Comparison of ENCODE assay signal across 9 cellular contexts in genomic region chr7:26153823-26154783, GRCh38. TPM values are rescaled to one million over a fixed set of nuclear protein-coding genes. Genes with fewer than 3 reads are reported as not detected.
DNase-seq lines count a peak whose midpoint lies in the region; ATAC-seq, FAIRE-seq and TF ChIP-seq lines count a peak whose summit lies in the region.
"Had no signal": no experiment of that assay in that cellular context is flagged by ENCODE, and none has a peak within 500 bp of the region (broad histone marks: within the 10 kb centered on the region; RNA-seq: fewer than 3 reads in every experiment).

No MANE protein-coding gene starts in this region.

- H3K27ac Mint-ChIP-seq in activated T-helper 17 cell treated with anti-CD3 and anti-CD28 coated beads, Interleukin-2, amount 50 U/mL, for 72 hours: peak overlapping the region; percentile 95

- H3K4me3 ChIP-seq in BLaER1 (peak overlapping the region; percentile 82), HUES48 (ENCODE audit: low read depth, low read length) (peak overlapping the region; percentile 90), kidney epithelial cell (ENCODE audit: low read depth, low read length) (peak overlapping the region; percentile 50), kidney (ENCODE audit: low read length in 2 of 2) (peak overlapping the region in 1 of 2 donors; percentile 55)

- H3K27ac ChIP-seq in BLaER1: no peak overlapping the region
- peak overlapping the region; percentile 97 for H3K27ac ChIP-seq in HUES48 (ENCODE audit: low read depth, low read length)
- no peak overlapping the region for H3K27ac ChIP-seq in kidney (ENCODE audit: low read depth in 2 of 2, low read length in 2 of 2)

- peak overlapping the region; percentile 83; the same call in 1 of the 2 replicates for H3K9ac ChIP-seq in BLaER1
- peak overlapping the region; percentile 89 for H3K9ac ChIP-seq in HUES48 (ENCODE audit: low read depth, low read length)
- no peak overlapping the region for H3K9ac ChIP-seq in kidney (ENCODE audit: low read length in 2 of 2)

- H3K9me3 Mint-ChIP-seq in activated T-helper 17 cell treated with anti-CD3 and anti-CD28 coated beads, Interleukin-2, amount 50 U/mL, for 72 hours: peaks cover 3% of the 10 kb centered on the region

- DNase-seq in kidney epithelial cell (ENCODE audit: low read depth): no peak
- DNase-seq in kidney: no peak
- DNase-seq in posterior cingulate gyrus: no peak

- intact Hi-C loops in kidney (cut with DNase I) (no loop called here), posterior cingulate gyrus (cut with DNase I) (loop anchor here (5.0 kb wide), 1 partner anchor 43 kb away; no protein-coding TSS in a partner anchor)

- TF ChIP-seq CTCF in kidney epithelial cell (IDR thresholded peaks at IDR 0.05; ENCODE audit: insufficient read depth, low read length, poor library complexity, severe bottlenecking): no peak
- no peak for TF ChIP-seq CTCF in kidney (IDR thresholded peaks at IDR 0.05; ENCODE audit: borderline replicate concordance, extremely low read depth, insufficient read depth)

- H3K36me3 ChIP-seq in BLaER1: no peaks in the 10 kb centered on the region
- H3K36me3 ChIP-seq in HUES48 (ENCODE audit: control insufficient read depth, insufficient read depth, low read length): no peaks in the 10 kb centered on the region
- H3K36me3 ChIP-seq in kidney epithelial cell (ENCODE audit: control insufficient read depth, insufficient read depth, low read length): no peaks in the 10 kb centered on the region
- no peaks in the 10 kb centered on the region for H3K36me3 ChIP-seq in kidney (ENCODE audit: control insufficient read depth in 1 of 2, insufficient read depth in 2 of 2, low read length in 2 of 2)
- H3K36me3 ChIP-seq: tibial nerve had no signal

- H3K27me3 Mint-ChIP-seq in activated T-helper 17 cell treated with anti-CD3 and anti-CD28 coated beads, Interleukin-2, amount 50 U/mL, for 72 hours: no peaks in the 10 kb centered on the region

- no peak for FAIRE-seq in kidney (lab: Jason Lieb, UNC)

- peaks cover 44% of the 10 kb centered on the region for H3K4me1 Mint-ChIP-seq in activated T-helper 17 cell treated with anti-CD3 and anti-CD28 coated beads, Interleukin-2, amount 50 U/mL, for 72 hours

- peak; percentile 50 for ATAC-seq in activated T-helper 17 cell treated with anti-CD3 and anti-CD28 coated beads, Interleukin-2, amount 50 U/mL, for 72 hours (replicated peaks)
- no peak for ATAC-seq in GM18498 (IDR thresholded peaks at IDR 0.05; ENCODE audit: unreplicated experiment)
- no peak for ATAC-seq in GM18861 (IDR thresholded peaks at IDR 0.05; ENCODE audit: unreplicated experiment)

- peak overlapping the region; percentile 94 for H3K4me2 ChIP-seq in BLaER1

- H3K4me3 Mint-ChIP-seq in activated T-helper 17 cell treated with anti-CD3 and anti-CD28 coated beads, Interleukin-2, amount 50 U/mL, for 72 hours: peak overlapping the region; percentile 95

- H3K9me3 ChIP-seq in BLaER1 (no peaks in the 10 kb centered on the region), HUES48 (ENCODE audit: control insufficient read depth, insufficient read depth, low read length) (no peaks in the 10 kb centered on the region), kidney (ENCODE audit: control insufficient read depth in 1 of 2, low read length in 2 of 2) (no peaks in the 10 kb centered on the region)
- H3K9me3 ChIP-seq: tibial nerve had no signal

- peaks cover 71% of the 10 kb centered on the region for H3K4me1 ChIP-seq in BLaER1
- peaks cover 42% of the 10 kb centered on the region for H3K4me1 ChIP-seq in HUES48 (ENCODE audit: control insufficient read depth, insufficient read depth, low read length)
- peaks cover 4 to 22% of the 10 kb centered on the region in 2 donors for H3K4me1 ChIP-seq in kidney (ENCODE audit: control insufficient read depth in 1 of 2, insufficient read depth in 1 of 2, low read depth in 1 of 2, low read length in 2 of 2)

- H3K36me3 Mint-ChIP-seq in activated T-helper 17 cell treated with anti-CD3 and anti-CD28 coated beads, Interleukin-2, amount 50 U/mL, for 72 hours (ENCODE audit: low read depth): peaks cover 35% of the 10 kb centered on the region

- no peaks in the 10 kb centered on the region for H4K20me1 ChIP-seq in BLaER1

- no peaks in the 10 kb centered on the region for H3K27me3 ChIP-seq in BLaER1
- H3K27me3 ChIP-seq in HUES48 (ENCODE audit: control insufficient read depth, insufficient read depth, low read length): peaks cover 6% of the 10 kb centered on the region; the same call in 1 of the 2 replicates
- H3K27me3 ChIP-seq in kidney epithelial cell (ENCODE audit: control insufficient read depth, insufficient read depth, low read length): no peaks in the 10 kb centered on the region

RNA-seq across cellular contexts. Expression of gene NFE2L3, which starts 2.1 kb away (rescaled TPM):
- total RNA-seq in activated T-helper 17 cell treated with anti-CD3 and anti-CD28 coated beads, Interleukin-2, amount 50 U/mL, for 72 hours: 10 to 100 TPM; 24.1 to 27.6 TPM
- 53.8 and 57.1 TPM in 2 replicates for total RNA-seq in kidney epithelial cell
- total RNA-seq in kidney: 12.5 TPM
- polyA plus RNA-seq in kidney (ENCODE audit: insufficient read depth, low read depth, low replicate concordance): 5.2 TPM

RNA-seq across cellular contexts. Expression of gene HNRNPA2B1, which starts 46.4 kb away (rescaled TPM):
- total RNA-seq in activated T-helper 17 cell treated with anti-CD3 and anti-CD28 coated beads, Interleukin-2, amount 50 U/mL, for 72 hours: 100 to 1,000 TPM; 491 to 882 TPM
- total RNA-seq in kidney epithelial cell (131 and 133 TPM in 2 replicates), kidney (433 TPM)
- 397 TPM for polyA plus RNA-seq in kidney (ENCODE audit: insufficient read depth, low read depth, low replicate concordance)

RNA-seq across cellular contexts. Expression of gene CBX3, which starts 47.4 kb away (rescaled TPM):
- 100 to 1,000 TPM; 179 to 242 TPM for total RNA-seq in activated T-helper 17 cell treated with anti-CD3 and anti-CD28 coated beads, Interleukin-2, amount 50 U/mL, for 72 hours
- total RNA-seq in kidney epithelial cell (104 and 107 TPM in 2 replicates), kidney (120 TPM)
- polyA plus RNA-seq in kidney (ENCODE audit: insufficient read depth, low read depth, low replicate concordance): 92.4 TPM

Comparison
In these comparisons a context has a peak if more than half of its experiments do, and no peak if none do; other contexts are left out.
1. H3K9ac ChIP-seq: peak in BLaER1 (single experiment) and HUES48 (single experiment); none in kidney (0 of 2).